In genomic region chr16:75089486-75090202, GRCh38 we compare ENCODE assay signal across 23 cellular contexts. TPM values are rescaled to one million over a fixed set of nuclear protein-coding genes. Genes with fewer than 3 reads are reported as not detected.
DNase-seq lines count a peak whose midpoint lies in the region; ATAC-seq, FAIRE-seq and TF ChIP-seq lines count a peak whose summit lies in the region.
"Had no signal": no experiment of that assay in that cellular context is flagged by ENCODE, and none has a peak within 500 bp of the region (broad histone marks: within the 10 kb centered on the region; RNA-seq: fewer than 3 reads in every experiment).

No MANE protein-coding gene starts in this region.

- H3K27ac ChIP-seq in HepG2 (ENCODE audit: extremely low read length, insufficient read depth, low read length) (no peak overlapping the region), right lobe of liver (no peak overlapping the region)
- H3K27ac ChIP-seq in CD8-positive, alpha-beta memory T cell (ENCODE audit: low read depth, low read length), result no peak overlapping the region
- H3K27ac ChIP-seq: cardiac muscle cell, SK-N-MC had no signal

- H3K27me3 Mint-ChIP-seq in dendritic cell treated with granulocyte-macrophage colony-stimulating factor and Interleukin-4, amounts not matched to agents 40 ng/mL and 50 ng/mL, for 4 days, result no peaks in the 10 kb centered on the region
- H3K27me3 Mint-ChIP-seq in type B pancreatic cell, result no peaks in the 10 kb centered on the region
- no peaks in the 10 kb centered on the region for H3K27me3 Mint-ChIP-seq in CD8-positive, alpha-beta memory T cell

- CTCF ChIA-PET in HepG2 (lab: Yijun Ruan, JAX; ENCODE audit: low intra/inter-chr PET ratio, low total read pairs), result no interaction called here
- CTCF ChIA-PET in CD8-positive, alpha-beta memory T cell (lab: Charles Lee), result interaction anchor here (0.8 to 0.9 kb wide), 2 partner anchors 20 to 22 kb away, joined by 3 read pairs; no protein-coding TSS in a partner anchor

- H4K20me1 ChIP-seq in HepG2 (ENCODE audit: insufficient read depth, low read length), result peaks cover 55% of the 10 kb centered on the region

- TF ChIP-seq CTCF in HepG2 (CRISPR knock-in tag; IDR thresholded peaks at IDR 0.05) (no peak), right lobe of liver (IDR thresholded peaks at IDR 0.05) (no peak), type B pancreatic cell (conservative IDR thresholded peaks at IDR 0.05) (no peak)

- no TSS peak for BruUV-seq in HepG2 (replicated peaks; lab: Mats Ljungman, UMichigan)

- H3K4me1 ChIP-seq in HepG2 (ENCODE audit: insufficient read depth, low read length), result peaks cover 83% of the 10 kb centered on the region
- peaks cover 0 to 27% (median 6%) of the 10 kb centered on the region in 4 donors for H3K4me1 ChIP-seq in right lobe of liver
- no peaks in the 10 kb centered on the region for H3K4me1 ChIP-seq in CD8-positive, alpha-beta memory T cell (ENCODE audit: insufficient read depth, low read length)

- no peaks in the 10 kb centered on the region for H3K27me3 ChIP-seq in HepG2 (ENCODE audit: control insufficient read depth in 1 of 2, insufficient read depth in 2 of 2, low read length in 2 of 2)
- H3K27me3 ChIP-seq in right lobe of liver, result no peaks in the 10 kb centered on the region
- H3K27me3 ChIP-seq in CD8-positive, alpha-beta memory T cell (ENCODE audit: insufficient read depth, low read length, poor library complexity, severe bottlenecking), result no peaks in the 10 kb centered on the region
- H3K27me3 ChIP-seq: cardiac muscle cell had no signal

- no peak overlapping the region for H3K9ac ChIP-seq in HepG2 (ENCODE audit: insufficient read depth, low read depth, low read length)

- ATAC-seq in HepG2 (peak; percentile 25), right lobe of liver (no peak), HG02870 (IDR thresholded peaks at IDR 0.05; ENCODE audit: unreplicated experiment) (peak; percentile 45), HG03139 (IDR thresholded peaks at IDR 0.05; ENCODE audit: unreplicated experiment) (no peak)
- ATAC-seq: left cardiac atrium; naive thymus-derived CD8-positive, alpha-beta T cell had no signal

- intact Hi-C loops in HepG2 (cut with micrococcal nuclease; ENCODE audit: unreplicated experiment), result no loop called here
- intact Hi-C loops in right lobe of liver (cut with DNase I), result no loop called here
- intact Hi-C loops in dendritic cell treated with granulocyte-macrophage colony-stimulating factor and Interleukin-4, amounts not matched to agents 40 ng/mL and 50 ng/mL, for 4 days (cut with micrococcal nuclease), result no loop called here

- H3K36me3 ChIP-seq in HepG2 (replicated peaks in 1 of 2; ENCODE audit: control insufficient read depth in 1 of 2, insufficient read depth in 2 of 2, low read length in 2 of 2) (peaks cover 16 to 17% of the 10 kb centered on the region in 2 experiments), right lobe of liver (no peaks in the 10 kb centered on the region)
- H3K36me3 ChIP-seq in CD8-positive, alpha-beta memory T cell (ENCODE audit: insufficient read depth, low read length), result no peaks in the 10 kb centered on the region
- H3K36me3 ChIP-seq: cardiac muscle cell had no signal

- peaks cover 31% of the 10 kb centered on the region for H3K4me1 Mint-ChIP-seq in dendritic cell treated with granulocyte-macrophage colony-stimulating factor and Interleukin-4, amounts not matched to agents 40 ng/mL and 50 ng/mL, for 4 days (ENCODE audit: low read depth)
- peaks cover 33% of the 10 kb centered on the region for H3K4me1 Mint-ChIP-seq in type B pancreatic cell (ENCODE audit: unreplicated experiment)
- no peaks in the 10 kb centered on the region for H3K4me1 Mint-ChIP-seq in CD8-positive, alpha-beta memory T cell
- H3K4me1 Mint-ChIP-seq: IgD-negative memory B cell had no signal

- H3K9me3 Mint-ChIP-seq in dendritic cell treated with granulocyte-macrophage colony-stimulating factor and Interleukin-4, amounts not matched to agents 40 ng/mL and 50 ng/mL, for 4 days, result no peaks in the 10 kb centered on the region
- no peaks in the 10 kb centered on the region for H3K9me3 Mint-ChIP-seq in type B pancreatic cell
- peaks cover 0 to 1% (median 0%) of the 10 kb centered on the region in 5 donors for H3K9me3 Mint-ChIP-seq in CD8-positive, alpha-beta memory T cell
- H3K9me3 Mint-ChIP-seq: naive thymus-derived CD8-positive, alpha-beta T cell; T-helper 2 cell treated with Interferon-gamma antibody and Interleukin-4, amounts not matched to agents 5 μg/mL and 100 μg/mL, for 36 hours had no signal

- no peak for FAIRE-seq in HepG2 (lab: Jason Lieb, UNC)

- H3K4me3 Mint-ChIP-seq in dendritic cell treated with granulocyte-macrophage colony-stimulating factor and Interleukin-4, amounts not matched to agents 40 ng/mL and 50 ng/mL, for 4 days, result no peak overlapping the region
- H3K4me3 Mint-ChIP-seq in type B pancreatic cell, result no peak overlapping the region
- no peak overlapping the region for H3K4me3 Mint-ChIP-seq in CD8-positive, alpha-beta memory T cell
- H3K4me3 Mint-ChIP-seq: IgD-negative memory B cell; naive thymus-derived CD8-positive, alpha-beta T cell; T-helper 2 cell treated with Interferon-gamma antibody and Interleukin-4, amounts not matched to agents 5 μg/mL and 100 μg/mL, for 36 hours had no signal

- H3K79me2 ChIP-seq in HepG2 (ENCODE audit: insufficient read depth, low read length), result peaks cover 84% of the 10 kb centered on the region

- DNase-seq in HepG2 (ENCODE audit: low spot score) (no peak), right lobe of liver (no peak), type B pancreatic cell (ENCODE audit: extremely low spot score, unreplicated experiment) (no peak), NCI-H1436 (lab: John Stamatoyannopoulos, UW) (no peak)
- DNase-seq in CD8-positive, alpha-beta memory T cell, result no peak
- DNase-seq: ACHN; activated gamma-delta T cell treated with Interleukin-2 at 50 U/mL for 16 hours; amniotic stem cell; DMS79; H7; left cardiac atrium; mesenchymal stem cell; naive thymus-derived CD8-positive, alpha-beta T cell; NCI-H2081 treated with DMSO at 0.1 percent for 48 hours; NCI-H510A treated with DMSO at 0.1 percent for 48 hours; substantia nigra had no signal

- 81% methylated on average over 6 of the region's 6 CpGs for WGBS in HepG2 (ENCODE audit: low lambda C conversion rate)
- WGBS in right lobe of liver (ENCODE audit: insufficient coverage, low coverage, low lambda C conversion rate, missing lambda C conversion rate), result 72% methylated on average over 5 of the region's 6 CpGs

- TF ChIP-seq RAD21 in HepG2 (CRISPR knock-in tag; IDR thresholded peaks at IDR 0.05), result no peak

- H3K27ac Mint-ChIP-seq in dendritic cell treated with granulocyte-macrophage colony-stimulating factor and Interleukin-4, amounts not matched to agents 40 ng/mL and 50 ng/mL, for 4 days, result peak overlapping the region; percentile 72
- peak overlapping the region; percentile 66 for H3K27ac Mint-ChIP-seq in type B pancreatic cell
- H3K27ac Mint-ChIP-seq in CD8-positive, alpha-beta memory T cell, result peak overlapping the region in 3 of 8 donors; percentile 8 to 43 (median 38)
- H3K27ac Mint-ChIP-seq: IgD-negative memory B cell; T-helper 2 cell treated with Interferon-gamma antibody and Interleukin-4, amounts not matched to agents 5 μg/mL and 100 μg/mL, for 36 hours had no signal

- H3K4me2 ChIP-seq in HepG2 (ENCODE audit: low read depth, low read length), result no peak overlapping the region

- no peak overlapping the region for H3K4me3 ChIP-seq in HepG2 (replicated peaks in 1 of 3; ENCODE audit: insufficient read depth in 1 of 3, low read depth in 2 of 3, low read length in 3 of 3)
- H3K4me3 ChIP-seq in right lobe of liver, result no peak overlapping the region
- no peak overlapping the region for H3K4me3 ChIP-seq in CD8-positive, alpha-beta memory T cell (ENCODE audit: low read length)
- H3K4me3 ChIP-seq: cardiac muscle cell, SK-N-MC had no signal

- peaks cover 6% of the 10 kb centered on the region for H3K36me3 Mint-ChIP-seq in dendritic cell treated with granulocyte-macrophage colony-stimulating factor and Interleukin-4, amounts not matched to agents 40 ng/mL and 50 ng/mL, for 4 days (ENCODE audit: low read depth)
- peaks cover 3% of the 10 kb centered on the region for H3K36me3 Mint-ChIP-seq in type B pancreatic cell
- H3K36me3 Mint-ChIP-seq in CD8-positive, alpha-beta memory T cell, result no peaks in the 10 kb centered on the region
- H3K36me3 Mint-ChIP-seq: IgD-negative memory B cell; naive thymus-derived CD8-positive, alpha-beta T cell had no signal

- H2AFZ ChIP-seq in HepG2 (ENCODE audit: low read length), result no peak overlapping the region

- H3K9me3 ChIP-seq in HepG2 (ENCODE audit: low read length), result no peaks in the 10 kb centered on the region
- no peaks in the 10 kb centered on the region for H3K9me3 ChIP-seq in right lobe of liver
- H3K9me3 ChIP-seq in CD8-positive, alpha-beta memory T cell (ENCODE audit: low read length), result no peaks in the 10 kb centered on the region

- no peak for TF ChIP-seq EP300 in HepG2 (IDR thresholded peaks at IDR 0.05; ENCODE audit: low read depth in 2 of 2, low read length in 2 of 2)
- no peak for TF ChIP-seq EP300 in HepG2 (CRISPR knock-in tag; IDR thresholded peaks at IDR 0.05; ENCODE audit: borderline replicate concordance)

- POLR2A ChIA-PET in HepG2 (lab: Yijun Ruan, JAX), result no interaction called here
- POLR2A ChIA-PET in CD8-positive, alpha-beta memory T cell (lab: Charles Lee), result no interaction called here

- in situ Hi-C loops in HepG2 (cut with HindIII; ENCODE audit: extremely low pct_ligation_motif_present, low pct_unique_long_range_greater_than_20kb), result no loop called here

- TF ChIP-seq POLR2A in HepG2 (IDR thresholded peaks at IDR 0.05; ENCODE audit: insufficient read depth in 1 of 2, low read depth in 2 of 2, low read length in 2 of 2) (no peak), right lobe of liver (IDR thresholded peaks at IDR 0.05) (no peak)

RNA-seq across cellular contexts. Expression of gene LDHD, which starts 26.9 kb away (rescaled TPM):
- total RNA-seq in HepG2 (2016; rRNA removed; fragmentation: Illumina TruSeq; extraction: Trizol) (9.1 and 9.3 TPM in 2 replicates), right lobe of liver (10 to 100 TPM; 62.9 to 98.5 (median 90.2) TPM), type B pancreatic cell (ENCODE audit: low replicate concordance) (0.69 and 1.8 TPM in 2 replicates)
- 0.62 and 0.71 TPM in 2 replicates for total RNA-seq in HepG2 (2016; cell fraction: cytosol; rRNA removed; fragmentation: Illumina TruSeq; extraction: Trizol; ENCODE audit: low read depth)
- total RNA-seq in HepG2 (2016; cell fraction: insoluble cytoplasmic fraction; rRNA removed; fragmentation: Illumina TruSeq; extraction: Trizol), result 8.4 and 10.2 TPM in 2 replicates
- 1.7 and 2.0 TPM in 2 replicates for total RNA-seq in HepG2 (2016; cell fraction: membrane; rRNA removed; fragmentation: Illumina TruSeq; extraction: Trizol)
- total RNA-seq in HepG2 (2016; cell fraction: nucleus; rRNA removed; fragmentation: Illumina TruSeq; extraction: Trizol), result 7.0 and 9.0 TPM in 2 replicates
- 9.8 and 12.1 TPM in 2 replicates for polyA plus RNA-seq in HepG2 (2011; rRNA removed)
- polyA plus RNA-seq in HepG2 (2011; cell fraction: cytosol; rRNA removed), result 7.9 and 13.1 TPM in 2 replicates
- 32.0 and 36.9 TPM in 2 replicates for polyA plus RNA-seq in HepG2 (2011; cell fraction: nucleus; rRNA removed)
- 5.5 and 7.8 TPM in 2 replicates for polyA plus RNA-seq in HepG2 (2012)
- polyA plus RNA-seq in HepG2 (2016; cell fraction: cytosol; fragmentation: Illumina TruSeq; extraction: Trizol; ENCODE audit: low read depth), result 0.62 and 0.71 TPM in 2 replicates
- polyA plus RNA-seq in HepG2 (2016; cell fraction: insoluble cytoplasmic fraction; fragmentation: Illumina TruSeq; extraction: Trizol; ENCODE audit: low read depth), result 7.5 and 8.7 TPM in 2 replicates
- polyA plus RNA-seq in HepG2 (2016; cell fraction: membrane; fragmentation: Illumina TruSeq; extraction: Trizol; ENCODE audit: low read depth), result 1.4 and 1.6 TPM in 2 replicates
- polyA plus RNA-seq in HepG2 (2016; cell fraction: nucleus; fragmentation: Illumina TruSeq; extraction: Trizol; ENCODE audit: insufficient read depth, low read depth), result 12.5 and 13.2 TPM in 2 replicates
- polyA minus RNA-seq in HepG2 (2011; rRNA and poly(A)+ RNA removed; ENCODE audit: low replicate concordance), result 0.56 and 16.0 TPM in 2 replicates
- 5.1 and 5.6 TPM in 2 replicates for polyA minus RNA-seq in HepG2 (2011; cell fraction: cytosol; rRNA and poly(A)+ RNA removed)
- polyA minus RNA-seq in HepG2 (2011; cell fraction: nucleus; rRNA and poly(A)+ RNA removed), result 11.2 and 12.2 TPM in 2 replicates
- total RNA-seq in CD8-positive, alpha-beta memory T cell, result not detected
- 0.10 TPM for polyA plus RNA-seq in CD8-positive, alpha-beta memory T cell
- total RNA-seq: naive thymus-derived CD8-positive, alpha-beta T cell had no signal
- polyA plus RNA-seq: IgD-negative memory B cell; naive thymus-derived CD8-positive, alpha-beta T cell had no signal

RNA-seq across cellular contexts. Expression of gene ZFP1, which starts 58.7 kb away (rescaled TPM):
- total RNA-seq in HepG2 (2016; rRNA removed; fragmentation: Illumina TruSeq; extraction: Trizol) (14.0 and 18.8 TPM in 2 replicates), right lobe of liver (10 to 100 TPM in 3 of 6 experiments, 1 to 10 TPM in 3; 3.7 to 18.6 (median 9.3) TPM), type B pancreatic cell (ENCODE audit: low replicate concordance) (10.0 and 19.8 TPM in 2 replicates)
- 2.3 TPM in 2 replicates for total RNA-seq in HepG2 (2016; cell fraction: cytosol; rRNA removed; fragmentation: Illumina TruSeq; extraction: Trizol; ENCODE audit: low read depth)
- 13.8 and 20.4 TPM in 2 replicates for total RNA-seq in HepG2 (2016; cell fraction: insoluble cytoplasmic fraction; rRNA removed; fragmentation: Illumina TruSeq; extraction: Trizol)
- total RNA-seq in HepG2 (2016; cell fraction: membrane; rRNA removed; fragmentation: Illumina TruSeq; extraction: Trizol), result 8.4 and 9.4 TPM in 2 replicates
- 13.2 and 13.5 TPM in 2 replicates for total RNA-seq in HepG2 (2016; cell fraction: nucleus; rRNA removed; fragmentation: Illumina TruSeq; extraction: Trizol)
- polyA plus RNA-seq in HepG2 (2011; rRNA removed), result 6.6 and 8.3 TPM in 2 replicates
- 3.6 and 6.5 TPM in 2 replicates for polyA plus RNA-seq in HepG2 (2011; cell fraction: cytosol; rRNA removed)
- polyA plus RNA-seq in HepG2 (2011; cell fraction: nucleus; rRNA removed), result 4.8 TPM in 2 replicates
- 9.9 and 11.6 TPM in 2 replicates for polyA plus RNA-seq in HepG2 (2012)
- 0.85 and 1.1 TPM in 2 replicates for polyA plus RNA-seq in HepG2 (2016; cell fraction: cytosol; fragmentation: Illumina TruSeq; extraction: Trizol; ENCODE audit: low read depth)
- 14.9 and 16.4 TPM in 2 replicates for polyA plus RNA-seq in HepG2 (2016; cell fraction: insoluble cytoplasmic fraction; fragmentation: Illumina TruSeq; extraction: Trizol; ENCODE audit: low read depth)
- polyA plus RNA-seq in HepG2 (2016; cell fraction: membrane; fragmentation: Illumina TruSeq; extraction: Trizol; ENCODE audit: low read depth), result 3.1 and 3.8 TPM in 2 replicates
- 13.5 and 13.6 TPM in 2 replicates for polyA plus RNA-seq in HepG2 (2016; cell fraction: nucleus; fragmentation: Illumina TruSeq; extraction: Trizol; ENCODE audit: insufficient read depth, low read depth)
- 9.0 and 12.5 TPM in 2 replicates for polyA minus RNA-seq in HepG2 (2011; rRNA and poly(A)+ RNA removed; ENCODE audit: low replicate concordance)
- polyA minus RNA-seq in HepG2 (2011; cell fraction: cytosol; rRNA and poly(A)+ RNA removed), result 14.7 and 14.8 TPM in 2 replicates
- polyA minus RNA-seq in HepG2 (2011; cell fraction: nucleus; rRNA and poly(A)+ RNA removed), result 12.1 and 16.3 TPM in 2 replicates
- total RNA-seq in CD8-positive, alpha-beta memory T cell, result 10 to 100 TPM; 13.8 to 17.4 TPM
- polyA plus RNA-seq in CD8-positive, alpha-beta memory T cell, result 17.2 TPM

Comparison
In these comparisons a context has a peak if more than half of its experiments do, and no peak if none do; other contexts are left out.
1. ATAC-seq: peak in HepG2 (single experiment) and HG02870 (single experiment); none in right lobe of liver (0 of 4) and HG03139 (single experiment).